ENCODE assay signal across 13 cellular contexts in genomic region chr6:18328549-18328922, GRCh38. TPM values are rescaled to one million over a fixed set of nuclear protein-coding genes. Genes with fewer than 3 reads are reported as not detected.
DNase-seq lines count a peak whose midpoint lies in the region; ATAC-seq, FAIRE-seq and TF ChIP-seq lines count a peak whose summit lies in the region.
"Had no signal": no experiment of that assay in that cellular context is flagged by ENCODE, and none has a peak within 500 bp of the region (broad histone marks: within the 10 kb centered on the region; RNA-seq: fewer than 3 reads in every experiment).

No MANE protein-coding gene starts in this region.

- TF ChIP-seq EP300 in esophagus muscularis mucosa (IDR thresholded peaks at IDR 0.05) (no peak), HepG2 (IDR thresholded peaks at IDR 0.05; ENCODE audit: low read depth in 2 of 2, low read length in 2 of 2) (no peak), HepG2 (CRISPR knock-in tag; IDR thresholded peaks at IDR 0.05; ENCODE audit: borderline replicate concordance) (no peak)

- no peak for ATAC-seq in gastrocnemius medialis
- no peak for ATAC-seq in HG03139 (IDR thresholded peaks at IDR 0.05; ENCODE audit: unreplicated experiment)
- no peak for ATAC-seq in HG03342 (IDR thresholded peaks at IDR 0.05; ENCODE audit: unreplicated experiment)
- ATAC-seq in HepG2, result no peak

- H3K79me2 ChIP-seq in OCI-LY1 (ENCODE audit: insufficient read depth, low read length) (no peaks in the 10 kb centered on the region), HepG2 (ENCODE audit: insufficient read depth, low read length) (no peaks in the 10 kb centered on the region)

- H3K4me1 ChIP-seq in OCI-LY1 (ENCODE audit: insufficient read depth, low read length, severe bottlenecking), result peaks cover 70% of the 10 kb centered on the region
- H3K4me1 ChIP-seq in esophagus muscularis mucosa, result peaks cover 0 to 15% (median 10%) of the 10 kb centered on the region in 4 donors
- peaks cover 27 to 30% of the 10 kb centered on the region in 2 donors for H3K4me1 ChIP-seq in gastrocnemius medialis
- H3K4me1 ChIP-seq in HepG2 (ENCODE audit: insufficient read depth, low read length), result no peaks in the 10 kb centered on the region

- no TSS peak for BruUV-seq in HepG2 (replicated peaks; lab: Mats Ljungman, UMichigan)

- H3K4me2 ChIP-seq in OCI-LY1 (ENCODE audit: low read length), result peak overlapping the region; percentile 68
- H3K4me2 ChIP-seq in HepG2 (ENCODE audit: low read depth, low read length), result no peak overlapping the region

- no peaks in the 10 kb centered on the region for H3K9me2 ChIP-seq in OCI-LY1 (ENCODE audit: low read depth, low read length)

- H4K20me1 ChIP-seq in OCI-LY1 (ENCODE audit: insufficient read depth, low read length) (no peaks in the 10 kb centered on the region), HepG2 (ENCODE audit: insufficient read depth, low read length) (no peaks in the 10 kb centered on the region)

- peaks cover 5% of the 10 kb centered on the region for H3F3A ChIP-seq in OCI-LY1 (ENCODE audit: insufficient read depth, low read length)

- peak overlapping the region in 1 of 2 donors; percentile 67 for H3K4me3 Mint-ChIP-seq in CD14-positive monocyte
- H3K4me3 Mint-ChIP-seq: activated naive CD8-positive, alpha-beta T cell treated with anti-CD3 and anti-CD28 coated beads for 36 hours; central memory CD8-positive, alpha-beta T cell; neural crest cell had no signal

- CTCF ChIA-PET in HepG2 (lab: Yijun Ruan, JAX; ENCODE audit: low intra/inter-chr PET ratio, low total read pairs), result no interaction called here

- intact Hi-C loops in CD14-positive monocyte (cut with micrococcal nuclease), result loop anchor here (10.0 kb wide), 2 partner anchors 56 to 64 kb away; partner anchors contain the start of genes DEK (in 1 of the 2) and RNF144B (in 1 of the 2)
- intact Hi-C loops in esophagus muscularis mucosa (cut with DNase I), result loop anchor here (10.0 kb wide), 1 partner anchor 56 kb away; the partner anchor contains the start of gene RNF144B
- intact Hi-C loops in gastrocnemius medialis (cut with DNase I; ENCODE audit: low total_unique reads), result no loop called here
- intact Hi-C loops in HepG2 (cut with micrococcal nuclease; ENCODE audit: unreplicated experiment), result no loop called here

- POLR2A ChIA-PET in HepG2 (lab: Yijun Ruan, JAX), result no interaction called here

- WGBS in esophagus muscularis mucosa, result 53% methylated on average over 3 of the region's 3 CpGs
- 48% methylated on average over 3 of the region's 3 CpGs for WGBS in HepG2 (ENCODE audit: low lambda C conversion rate)

- H3K4me1 Mint-ChIP-seq in CD14-positive monocyte, result peaks cover 61% of the 10 kb centered on the region
- H3K4me1 Mint-ChIP-seq: activated naive CD8-positive, alpha-beta T cell treated with anti-CD3 and anti-CD28 coated beads for 36 hours; central memory CD8-positive, alpha-beta T cell had no signal

- peak overlapping the region; percentile 97 to 99 (median 97) for H3K27ac Mint-ChIP-seq in CD14-positive monocyte
- H3K27ac Mint-ChIP-seq: activated naive CD8-positive, alpha-beta T cell treated with anti-CD3 and anti-CD28 coated beads for 36 hours had no signal

- H3K9me3 ChIP-seq in OCI-LY1 (ENCODE audit: low read length) (no peaks in the 10 kb centered on the region), esophagus muscularis mucosa (no peaks in the 10 kb centered on the region), gastrocnemius medialis (no peaks in the 10 kb centered on the region), HepG2 (ENCODE audit: low read length) (no peaks in the 10 kb centered on the region)

- no peaks in the 10 kb centered on the region for H3K36me3 Mint-ChIP-seq in CD14-positive monocyte
- H3K36me3 Mint-ChIP-seq: activated naive CD8-positive, alpha-beta T cell treated with anti-CD3 and anti-CD28 coated beads for 36 hours had no signal

- H3K36me3 ChIP-seq in OCI-LY1 (ENCODE audit: insufficient read depth, low read length), result no peaks in the 10 kb centered on the region
- H3K36me3 ChIP-seq in esophagus muscularis mucosa, result no peaks in the 10 kb centered on the region
- no peaks in the 10 kb centered on the region for H3K36me3 ChIP-seq in gastrocnemius medialis
- no peaks in the 10 kb centered on the region for H3K36me3 ChIP-seq in HepG2 (replicated peaks in 1 of 2; ENCODE audit: control insufficient read depth in 1 of 2, insufficient read depth in 2 of 2, low read length in 2 of 2)

- TF ChIP-seq POLR2A in esophagus muscularis mucosa (IDR thresholded peaks at IDR 0.05; ENCODE audit: low read depth) (no peak), gastrocnemius medialis (IDR thresholded peaks at IDR 0.05) (no peak), HepG2 (IDR thresholded peaks at IDR 0.05; ENCODE audit: insufficient read depth in 1 of 2, low read depth in 2 of 2, low read length in 2 of 2) (no peak)

- in situ Hi-C loops in gastrocnemius medialis (cut with MboI; ENCODE audit: low sequenced_read_pairs in 4 of 4) (loop anchor here in 2 of 4 donors (5.0 to 25.0 kb wide), 2 partner anchors 134 to 169 kb away; no protein-coding TSS in a partner anchor), HepG2 (cut with HindIII; ENCODE audit: extremely low pct_ligation_motif_present, low pct_unique_long_range_greater_than_20kb) (loop anchor here (5.0 kb wide), 1 partner anchor 174 kb away; no protein-coding TSS in a partner anchor)

- H3K4me3 ChIP-seq in OCI-LY1 (ENCODE audit: low read depth, low read length, poor library complexity, severe bottlenecking), result peak overlapping the region; percentile 46
- H3K4me3 ChIP-seq in esophagus muscularis mucosa, result no peak overlapping the region
- H3K4me3 ChIP-seq in gastrocnemius medialis, result no peak overlapping the region
- no peak overlapping the region for H3K4me3 ChIP-seq in HepG2 (replicated peaks in 1 of 3; ENCODE audit: insufficient read depth in 1 of 3, low read depth in 2 of 3, low read length in 3 of 3)
- H3K4me3 ChIP-seq: SK-N-MC had no signal

- H3K9ac ChIP-seq in OCI-LY1 (ENCODE audit: low read length) (peak overlapping the region; percentile 51), HepG2 (ENCODE audit: insufficient read depth, low read depth, low read length) (no peak overlapping the region)

- H3K27me3 ChIP-seq in OCI-LY1 (ENCODE audit: insufficient read depth, low read length), result no peaks in the 10 kb centered on the region
- no peaks in the 10 kb centered on the region for H3K27me3 ChIP-seq in esophagus muscularis mucosa
- H3K27me3 ChIP-seq in gastrocnemius medialis, result no peaks in the 10 kb centered on the region
- H3K27me3 ChIP-seq in HepG2 (ENCODE audit: control insufficient read depth in 1 of 2, insufficient read depth in 2 of 2, low read length in 2 of 2), result no peaks in the 10 kb centered on the region

- no peak for TF ChIP-seq RAD21 in HepG2 (CRISPR knock-in tag; IDR thresholded peaks at IDR 0.05)

- H2AFZ ChIP-seq in OCI-LY1 (ENCODE audit: low read length), result no peak overlapping the region
- H2AFZ ChIP-seq in HepG2 (ENCODE audit: low read length), result no peak overlapping the region

- H3K27me3 Mint-ChIP-seq in CD14-positive monocyte (ENCODE audit: low read depth in 3 of 3), result peaks cover 0 to 2% (median 0%) of the 10 kb centered on the region in 3 donors
- H3K27me3 Mint-ChIP-seq: activated naive CD8-positive, alpha-beta T cell treated with anti-CD3 and anti-CD28 coated beads for 36 hours had no signal

- TF ChIP-seq CTCF in CD14-positive monocyte (IDR thresholded peaks at IDR 0.05), result no peak
- no peak for TF ChIP-seq CTCF in OCI-LY1 (IDR thresholded peaks at IDR 0.05; ENCODE audit: low read length)
- no peak for TF ChIP-seq CTCF in esophagus muscularis mucosa (IDR thresholded peaks at IDR 0.05)
- TF ChIP-seq CTCF in gastrocnemius medialis (IDR thresholded peaks at IDR 0.05 in 4 of 5, conservative IDR thresholded peaks at IDR 0.05 in 1 of 5), result no peak
- no peak for TF ChIP-seq CTCF in HepG2 (CRISPR knock-in tag; IDR thresholded peaks at IDR 0.05)

- no peaks in the 10 kb centered on the region for H3K9me3 Mint-ChIP-seq in CD14-positive monocyte
- H3K9me3 Mint-ChIP-seq: activated naive CD8-positive, alpha-beta T cell treated with anti-CD3 and anti-CD28 coated beads for 36 hours; central memory CD8-positive, alpha-beta T cell; neural crest cell had no signal

- no peak for FAIRE-seq in HepG2 (lab: Jason Lieb, UNC)

- peak overlapping the region; percentile 96 for H3K27ac ChIP-seq in OCI-LY1 (ENCODE audit: low read depth, low read length, poor library complexity, severe bottlenecking)
- H3K27ac ChIP-seq in esophagus muscularis mucosa (replicated peaks in 1 of 4), result peak overlapping the region; percentile 11 to 38 (median 20)
- H3K27ac ChIP-seq in gastrocnemius medialis, result peak overlapping the region; percentile 26 to 69 (median 44)
- H3K27ac ChIP-seq in HepG2 (ENCODE audit: extremely low read length, insufficient read depth, low read length), result no peak overlapping the region
- H3K27ac ChIP-seq: SK-N-MC had no signal

- DNase-seq in CD14-positive monocyte (ENCODE audit: low spot score) (no peak), esophagus muscularis mucosa (ENCODE audit: extremely low spot score) (no peak), gastrocnemius medialis (no peak), HUDEP-2 (lab: John Stamatoyannopoulos, UW; ENCODE audit: unreplicated experiment in 76 of 76) (no peak), HepG2 (ENCODE audit: low spot score) (no peak)
- DNase-seq: activated naive CD8-positive, alpha-beta T cell treated with anti-CD3 and anti-CD28 coated beads for 36 hours; hippocampal formation had no signal

RNA-seq across cellular contexts. Expression of gene RNF144B, which starts 58.6 kb away (rescaled TPM):
- 10 to 100 TPM; 25.6 to 27.9 TPM for polyA plus RNA-seq in CD14-positive monocyte
- total RNA-seq in esophagus muscularis mucosa, result 10 to 100 TPM in 3 of 4 donors, 1 to 10 TPM in 1; 6.6 to 20.0 (median 12.1) TPM
- total RNA-seq in gastrocnemius medialis, result 10 to 100 TPM in 3 of 4 donors, 1 to 10 TPM in 1; 8.4 to 47.0 (median 31.9) TPM
- 4.3 and 5.3 TPM in 2 replicates for total RNA-seq in HepG2 (2016; rRNA removed; fragmentation: Illumina TruSeq; extraction: Trizol)
- 0.35 and 0.81 TPM in 2 replicates for total RNA-seq in HepG2 (2016; cell fraction: cytosol; rRNA removed; fragmentation: Illumina TruSeq; extraction: Trizol; ENCODE audit: low read depth)
- 3.7 and 6.0 TPM in 2 replicates for total RNA-seq in HepG2 (2016; cell fraction: insoluble cytoplasmic fraction; rRNA removed; fragmentation: Illumina TruSeq; extraction: Trizol)
- 1.9 and 2.1 TPM in 2 replicates for total RNA-seq in HepG2 (2016; cell fraction: membrane; rRNA removed; fragmentation: Illumina TruSeq; extraction: Trizol)
- 2.6 and 3.2 TPM in 2 replicates for total RNA-seq in HepG2 (2016; cell fraction: nucleus; rRNA removed; fragmentation: Illumina TruSeq; extraction: Trizol)
- 1.2 and 1.8 TPM in 2 replicates for polyA plus RNA-seq in HepG2 (2011; rRNA removed)
- polyA plus RNA-seq in HepG2 (2011; cell fraction: cytosol; rRNA removed), result 0.90 and 1.1 TPM in 2 replicates
- 0.80 and 1.1 TPM in 2 replicates for polyA plus RNA-seq in HepG2 (2011; cell fraction: nucleus; rRNA removed)
- 0.76 and 1.7 TPM in 2 replicates for polyA plus RNA-seq in HepG2 (2012)
- polyA plus RNA-seq in HepG2 (2016; cell fraction: cytosol; fragmentation: Illumina TruSeq; extraction: Trizol; ENCODE audit: low read depth), result 0.14 and 0.21 TPM in 2 replicates
- 3.6 and 3.8 TPM in 2 replicates for polyA plus RNA-seq in HepG2 (2016; cell fraction: insoluble cytoplasmic fraction; fragmentation: Illumina TruSeq; extraction: Trizol; ENCODE audit: low read depth)
- polyA plus RNA-seq in HepG2 (2016; cell fraction: membrane; fragmentation: Illumina TruSeq; extraction: Trizol; ENCODE audit: low read depth), result 0.64 TPM in 2 replicates
- polyA plus RNA-seq in HepG2 (2016; cell fraction: nucleus; fragmentation: Illumina TruSeq; extraction: Trizol; ENCODE audit: insufficient read depth, low read depth), result 2.2 and 2.6 TPM in 2 replicates
- polyA minus RNA-seq in HepG2 (2011; rRNA and poly(A)+ RNA removed; ENCODE audit: low replicate concordance), result 4.0 and 5.3 TPM in 2 replicates
- polyA minus RNA-seq in HepG2 (2011; cell fraction: cytosol; rRNA and poly(A)+ RNA removed), result 2.8 and 3.2 TPM in 2 replicates
- 2.1 and 3.5 TPM in 2 replicates for polyA minus RNA-seq in HepG2 (2011; cell fraction: nucleus; rRNA and poly(A)+ RNA removed)

Comparison
In these comparisons a context has a peak if more than half of its experiments do, and no peak if none do; other contexts are left out.
1. intact Hi-C loops: an anchor here in CD14-positive monocyte (10.0 kb wide) and esophagus muscularis mucosa (10.0 kb wide); none called in gastrocnemius medialis and HepG2.